8 cellular contexts compared by ENCODE assay signal in genomic region chr1:207084701-207085180, GRCh38. TPM values are rescaled to one million over a fixed set of nuclear protein-coding genes. Genes with fewer than 3 reads are reported as not detected.
DNase-seq lines count a peak whose midpoint lies in the region; ATAC-seq and TF ChIP-seq lines count a peak whose summit lies in the region.

No MANE protein-coding gene starts in this region.

- WGBS in mesendoderm (ENCODE audit: extremely low coverage, insufficient coverage, low lambda C conversion rate), result no CpG with 5 or more reads among the region's 8 CpGs

- H2AK5ac ChIP-seq in mesendoderm (ENCODE audit: low read length), result no peak overlapping the region

- no peak overlapping the region for H2BK15ac ChIP-seq in mesendoderm (replicated peaks; ENCODE audit: low read depth)

- CTCF ChIA-PET in HEK293T (lab: Yijun Ruan, JAX), result interaction anchor here (1.0 to 1.4 kb wide), 2 partner anchors 172 to 320 kb away, joined by 3 to 9 read pairs; no protein-coding TSS in a partner anchor

- no peak overlapping the region for H3K27ac ChIP-seq in mesendoderm (ENCODE audit: low read depth, low read length)

- H3K18ac ChIP-seq in mesendoderm (ENCODE audit: low read length), result no peak overlapping the region

- H3K23ac ChIP-seq in mesendoderm (ENCODE audit: low read length), result no peak overlapping the region

- H3K79me1 ChIP-seq in mesendoderm (ENCODE audit: low read length), result no peaks in the 10 kb centered on the region

- intact Hi-C loops in activated CD4-positive, alpha-beta T cell treated with anti-CD3 and anti-CD28 coated beads, Interleukin-2, amount 10 ng/mL, durations not matched to agents 24 days and 14 days (cut with micrococcal nuclease), result loop anchor here (1.0 to 2.0 kb wide), 3 partner anchors 14 to 415 kb away; no protein-coding TSS in a partner anchor

- H3K27me3 Mint-ChIP-seq in activated CD4-positive, alpha-beta T cell treated with anti-CD3 and anti-CD28 coated beads, Interleukin-2, amount 10 ng/mL, durations not matched to agents 24 days and 14 days, result peaks cover 24% of the 10 kb centered on the region

- H3K4me3 ChIP-seq in mesendoderm (ENCODE audit: low read length), result no peak overlapping the region

- no peaks in the 10 kb centered on the region for H3K27me3 ChIP-seq in mesendoderm (ENCODE audit: insufficient read depth, low read length, poor library complexity)

- no peak overlapping the region for H2BK5ac ChIP-seq in mesendoderm (ENCODE audit: low read length)

- H3K4me1 ChIP-seq in mesendoderm (ENCODE audit: control insufficient read depth, low read depth, low read length), result peaks cover 2% of the 10 kb centered on the region

- H3K79me2 ChIP-seq in mesendoderm (ENCODE audit: control insufficient read depth, insufficient read depth, low read length), result no peaks in the 10 kb centered on the region

- H3K4me2 ChIP-seq in mesendoderm (ENCODE audit: low read length), result no peak overlapping the region

- H3K4ac ChIP-seq in mesendoderm (ENCODE audit: low read depth, low read length), result no peak overlapping the region

- peaks cover 30% of the 10 kb centered on the region for H3K4me1 Mint-ChIP-seq in activated CD4-positive, alpha-beta T cell treated with anti-CD3 and anti-CD28 coated beads, Interleukin-2, amount 10 ng/mL, durations not matched to agents 24 days and 14 days
- H3K4me1 Mint-ChIP-seq in stimulated activated effector memory CD8-positive, alpha-beta T cell treated with anti-CD3 and anti-CD28 coated beads, Interleukin-12 subunit alpha, Interleukin-12 subunit beta, amount 100 ng/mL, for 72 hours, result peaks cover 10% of the 10 kb centered on the region

- H3K4me3 Mint-ChIP-seq in activated CD4-positive, alpha-beta T cell treated with anti-CD3 and anti-CD28 coated beads, Interleukin-2, amount 10 ng/mL, durations not matched to agents 24 days and 14 days, result no peak overlapping the region
- no peak overlapping the region for H3K4me3 Mint-ChIP-seq in stimulated activated effector memory CD8-positive, alpha-beta T cell treated with anti-CD3 and anti-CD28 coated beads, Interleukin-12 subunit alpha, Interleukin-12 subunit beta, amount 100 ng/mL, for 72 hours

- H2BK120ac ChIP-seq in mesendoderm (ENCODE audit: low read depth, low read length), result no peak overlapping the region

- H3K36me3 Mint-ChIP-seq in activated CD4-positive, alpha-beta T cell treated with anti-CD3 and anti-CD28 coated beads, Interleukin-2, amount 10 ng/mL, durations not matched to agents 24 days and 14 days (ENCODE audit: low read depth), result no peaks in the 10 kb centered on the region
- H3K36me3 Mint-ChIP-seq in stimulated activated effector memory CD8-positive, alpha-beta T cell treated with anti-CD3 and anti-CD28 coated beads, Interleukin-12 subunit alpha, Interleukin-12 subunit beta, amount 100 ng/mL, for 72 hours, result no peaks in the 10 kb centered on the region

- H3K27ac Mint-ChIP-seq in activated CD4-positive, alpha-beta T cell treated with anti-CD3 and anti-CD28 coated beads, Interleukin-2, amount 10 ng/mL, durations not matched to agents 24 days and 14 days, result no peak overlapping the region
- H3K27ac Mint-ChIP-seq in stimulated activated effector memory CD8-positive, alpha-beta T cell treated with anti-CD3 and anti-CD28 coated beads, Interleukin-12 subunit alpha, Interleukin-12 subunit beta, amount 100 ng/mL, for 72 hours, result no peak overlapping the region

- DNase-seq in EL (peak; percentile 63), HEK293T (ENCODE audit: extremely low spot score) (peak; percentile 76), NCI-H226 (peak; percentile 90), mesendoderm (peak; percentile 91)
- DNase-seq in activated CD4-positive, alpha-beta T cell treated with anti-CD3 and anti-CD28 coated beads, Interleukin-2, amount 10 ng/mL, durations not matched to agents 24 days and 14 days, result peak; percentile 89
- DNase-seq in effector CD4-positive, alpha-beta T cell, result peak; percentile 50
- DNase-seq in stimulated activated effector memory CD8-positive, alpha-beta T cell treated with anti-CD3 and anti-CD28 coated beads, Interleukin-12 subunit alpha, Interleukin-12 subunit beta, amount 100 ng/mL, for 72 hours (ENCODE audit: low spot score in 2 of 2), result peak; percentile 20 to 66

- peak; percentile 79 for ATAC-seq in stimulated activated effector memory CD8-positive, alpha-beta T cell treated with anti-CD3 and anti-CD28 coated beads, Interleukin-12 subunit alpha, Interleukin-12 subunit beta, amount 100 ng/mL, for 72 hours
- ATAC-seq in GM21447 (IDR thresholded peaks at IDR 0.05; ENCODE audit: unreplicated experiment), result no peak

- H4K5ac ChIP-seq in mesendoderm (ENCODE audit: low read length), result no peak overlapping the region

- no peak overlapping the region for H3K56ac ChIP-seq in mesendoderm (ENCODE audit: low read length)

- H3K36me3 ChIP-seq in mesendoderm (ENCODE audit: control insufficient read depth, insufficient read depth, low read length), result no peaks in the 10 kb centered on the region

- POLR2A ChIA-PET in HEK293T (lab: Yijun Ruan, JAX), result interaction anchor here (1.0 to 1.6 kb wide), 2 partner anchors 32 to 237 kb away, joined by 3 to 5 read pairs; partner anchors contain the start of genes CD55 and PFKFB2

- no peaks in the 10 kb centered on the region for H3K9me3 Mint-ChIP-seq in activated CD4-positive, alpha-beta T cell treated with anti-CD3 and anti-CD28 coated beads, Interleukin-2, amount 10 ng/mL, durations not matched to agents 24 days and 14 days
- no peaks in the 10 kb centered on the region for H3K9me3 Mint-ChIP-seq in stimulated activated effector memory CD8-positive, alpha-beta T cell treated with anti-CD3 and anti-CD28 coated beads, Interleukin-12 subunit alpha, Interleukin-12 subunit beta, amount 100 ng/mL, for 72 hours

- H4K8ac ChIP-seq in mesendoderm (ENCODE audit: low read depth, low read length), result no peak overlapping the region

- no peak overlapping the region for H3K9ac ChIP-seq in mesendoderm (ENCODE audit: low read length)

TF ChIP-seq in HEK293T, 16 proteins besides CTCF, POLR2A, EP300 and RAD21:
- TF ChIP-seq HDGF (IDR thresholded peaks at IDR 0.05; ENCODE audit: borderline replicate concordance) (no peak), NFRKB (IDR thresholded peaks at IDR 0.05) (no peak), SUZ12 (IDR thresholded peaks at IDR 0.05) (no peak), BHLHE40 (IDR thresholded peaks at IDR 0.05; ENCODE audit: borderline replicate concordance) (no peak), TARDBP (IDR thresholded peaks at IDR 0.05) (no peak), ARNT (IDR thresholded peaks at IDR 0.05) (no peak), SP1 (IDR thresholded peaks at IDR 0.05) (no peak), L3MBTL2 (conservative IDR thresholded peaks at IDR 0.05) (no peak), FOXK2 (IDR thresholded peaks at IDR 0.05) (no peak), FOXM1 (IDR thresholded peaks at IDR 0.05; ENCODE audit: borderline replicate concordance) (no peak)
- TF ChIP-seq, protein P1, sequence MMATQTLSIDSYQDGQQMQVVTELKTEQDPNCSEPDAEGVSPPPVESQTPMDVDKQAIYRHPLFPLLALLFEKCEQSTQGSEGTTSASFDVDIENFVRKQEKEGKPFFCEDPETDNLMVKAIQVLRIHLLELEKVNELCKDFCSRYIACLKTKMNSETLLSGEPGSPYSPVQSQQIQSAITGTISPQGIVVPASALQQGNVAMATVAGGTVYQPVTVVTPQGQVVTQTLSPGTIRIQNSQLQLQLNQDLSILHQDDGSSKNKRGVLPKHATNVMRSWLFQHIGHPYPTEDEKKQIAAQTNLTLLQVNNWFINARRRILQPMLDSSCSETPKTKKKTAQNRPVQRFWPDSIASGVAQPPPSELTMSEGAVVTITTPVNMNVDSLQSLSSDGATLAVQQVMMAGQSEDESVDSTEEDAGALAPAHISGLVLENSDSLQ (IDR thresholded peaks at IDR 0.05), result no peak

RNA-seq across cellular contexts. Expression of gene C4BPB, which starts 3.9 kb away (rescaled TPM):
- 0.43 and 0.82 TPM in 2 replicates for total RNA-seq in activated CD4-positive, alpha-beta T cell treated with anti-CD3 and anti-CD28 coated beads, Interleukin-2, amount 10 ng/mL, durations not matched to agents 24 days and 14 days
- polyA plus RNA-seq in mesendoderm (2013, experiment 1 of 2), result not detected
- not detected for polyA plus RNA-seq in mesendoderm (2013, experiment 2 of 2)

RNA-seq across cellular contexts. Expression of gene C4BPA, which starts 19.3 kb away (rescaled TPM):
- total RNA-seq in activated CD4-positive, alpha-beta T cell treated with anti-CD3 and anti-CD28 coated beads, Interleukin-2, amount 10 ng/mL, durations not matched to agents 24 days and 14 days, result not detected in 2 replicates
- polyA plus RNA-seq in mesendoderm (2013, experiment 1 of 2), result not detected
- polyA plus RNA-seq in mesendoderm (2013, experiment 2 of 2), result not detected

RNA-seq across cellular contexts. Expression of gene PFKFB2, which starts 31.7 kb away (rescaled TPM):
- total RNA-seq in activated CD4-positive, alpha-beta T cell treated with anti-CD3 and anti-CD28 coated beads, Interleukin-2, amount 10 ng/mL, durations not matched to agents 24 days and 14 days, result 2.6 and 3.5 TPM in 2 replicates
- polyA plus RNA-seq in mesendoderm (2013, experiment 1 of 2), result 3.9 TPM
- polyA plus RNA-seq in mesendoderm (2013, experiment 2 of 2), result 3.9 TPM

RNA-seq across cellular contexts. Expression of gene YOD1, which starts 33.7 kb away (rescaled TPM):
- 7.8 and 8.0 TPM in 2 replicates for total RNA-seq in activated CD4-positive, alpha-beta T cell treated with anti-CD3 and anti-CD28 coated beads, Interleukin-2, amount 10 ng/mL, durations not matched to agents 24 days and 14 days
- 5.0 TPM for polyA plus RNA-seq in mesendoderm (2013, experiment 1 of 2)
- polyA plus RNA-seq in mesendoderm (2013, experiment 2 of 2), result 4.9 TPM

RNA-seq across cellular contexts. Expression of gene C1orf116, which starts 52.2 kb away (rescaled TPM):
- not detected in 2 replicates for total RNA-seq in activated CD4-positive, alpha-beta T cell treated with anti-CD3 and anti-CD28 coated beads, Interleukin-2, amount 10 ng/mL, durations not matched to agents 24 days and 14 days
- polyA plus RNA-seq in mesendoderm (2013, experiment 1 of 2), result 1.6 TPM
- 1.5 TPM for polyA plus RNA-seq in mesendoderm (2013, experiment 2 of 2)
